In genomic region chr15:58611731-58612676, GRCh38 we compare ENCODE assay signal across 21 cellular contexts.
A peak's percentile ranks its signal among the peaks of the same experiment; 100 is the strongest.
DNase-seq lines count a peak whose midpoint lies in the region; ATAC-seq, FAIRE-seq and TF ChIP-seq lines count a peak whose summit lies in the region.
"Had no signal": no experiment of that assay in that cellular context is flagged by ENCODE, and none has a peak within 500 bp of the region (broad histone marks: within the 10 kb centered on the region; RNA-seq: fewer than 3 reads in every experiment).

No MANE protein-coding gene starts in this region.

- peak overlapping the region in 1 of 2 donors; percentile 33 for H3K4me3 Mint-ChIP-seq in effector memory CD8-positive, alpha-beta T cell
- H3K4me3 Mint-ChIP-seq: activated naive CD8-positive, alpha-beta T cell treated with anti-CD3 and anti-CD28 coated beads for 36 hours; CD4-positive, alpha-beta memory T cell; neural progenitor cell had no signal

- TF ChIP-seq RAD21 in A549 (conservative IDR thresholded peaks at IDR 0.05 in 1 of 2, IDR thresholded peaks at IDR 0.05 in 1 of 2) = no peak

- H3K36me3 ChIP-seq in mucosa of descending colon (ENCODE audit: low read depth) (no peaks in the 10 kb centered on the region), kidney (ENCODE audit: control insufficient read depth in 1 of 2, insufficient read depth in 2 of 2, low read length in 2 of 2) (peaks cover 0 to 3% of the 10 kb centered on the region in 2 donors)

- 75% methylated on average over 6 of the region's 6 CpGs for WGBS in A549 (ENCODE audit: missing lambda C conversion rate)

- FAIRE-seq in A549 (lab: Jason Lieb, UNC) (no peak), kidney (lab: Jason Lieb, UNC) (no peak), frontal cortex (lab: Jason Lieb, UNC) (no peak)

- TF ChIP-seq CTCF in A549 (IDR thresholded peaks at IDR 0.05) (no peak; the same call in 2 of the 3 replicates), LNCaP clone FGC (IDR thresholded peaks at IDR 0.05; ENCODE audit: control insufficient read depth, extremely low read depth, insufficient read depth) (no peak), mucosa of descending colon (IDR thresholded peaks at IDR 0.05) (no peak), kidney (IDR thresholded peaks at IDR 0.05; ENCODE audit: borderline replicate concordance, extremely low read depth, insufficient read depth) (no peak)

- no peak for TF ChIP-seq POLR2A in A549 (IDR thresholded peaks at IDR 0.05; ENCODE audit: low read length)

- peaks cover 22% of the 10 kb centered on the region for H3K36me3 Mint-ChIP-seq in effector memory CD8-positive, alpha-beta T cell (ENCODE audit: insufficient read depth)

- peaks cover 3 to 7% of the 10 kb centered on the region in 2 donors for H3K9me3 Mint-ChIP-seq in effector memory CD8-positive, alpha-beta T cell

- CTCF ChIA-PET in A549 (lab: Yijun Ruan, JAX) = interaction anchor here (0.6 to 1.3 kb wide), 5 partner anchors 12 to 384 kb away, joined by 3 to 6 read pairs (median 4); no protein-coding TSS in a partner anchor

- no peaks in the 10 kb centered on the region for H3K27me3 Mint-ChIP-seq in effector memory CD8-positive, alpha-beta T cell
- H3K27me3 Mint-ChIP-seq: activated naive CD8-positive, alpha-beta T cell treated with anti-CD3 and anti-CD28 coated beads for 36 hours; CD4-positive, alpha-beta memory T cell had no signal

- no peak overlapping the region for H3K9ac ChIP-seq in kidney (ENCODE audit: low read length in 2 of 2)
- H3K9ac ChIP-seq: neural progenitor cell had no signal

- no peak for TF ChIP-seq EP300 in A549 (IDR thresholded peaks at IDR 0.05)

- intact Hi-C loops in mucosa of descending colon (cut with DNase I, micrococcal nuclease) = no loop called here
- intact Hi-C loops in kidney (cut with DNase I) = no loop called here

- POLR2A ChIA-PET in A549 (lab: Yijun Ruan, JAX) = no interaction called here

- peaks cover 27 to 61% of the 10 kb centered on the region in 2 donors for H3K4me1 Mint-ChIP-seq in effector memory CD8-positive, alpha-beta T cell (ENCODE audit: low read depth in 2 of 2)
- H3K4me1 Mint-ChIP-seq: neural progenitor cell had no signal

- H3K4me1 ChIP-seq in A549 = peaks cover 15% of the 10 kb centered on the region
- H3K4me1 ChIP-seq in mucosa of descending colon (ENCODE audit: low read depth) = peaks cover 15% of the 10 kb centered on the region
- no peaks in the 10 kb centered on the region for H3K4me1 ChIP-seq in kidney (ENCODE audit: control insufficient read depth in 1 of 2, insufficient read depth in 1 of 2, low read depth in 1 of 2, low read length in 2 of 2)
- H3K4me1 ChIP-seq: esophagus squamous epithelium, neural progenitor cell had no signal

- H3K27ac Mint-ChIP-seq in effector memory CD8-positive, alpha-beta T cell = peak overlapping the region; percentile 44 to 75
- H3K27ac Mint-ChIP-seq: activated naive CD8-positive, alpha-beta T cell treated with anti-CD3 and anti-CD28 coated beads for 36 hours had no signal

- peak overlapping the region; percentile 30; the same call in 2 of the 3 replicates for H3K4me2 ChIP-seq in A549
- H3K4me2 ChIP-seq: neural progenitor cell had no signal

- H3K27ac ChIP-seq in A549 = peak overlapping the region in 1 of 2 experiments; percentile 57; a peak in 3 of 6 replicates
- H3K27ac ChIP-seq in kidney (ENCODE audit: low read depth in 2 of 2, low read length in 2 of 2) = no peak overlapping the region
- H3K27ac ChIP-seq: brain microvascular endothelial cell, esophagus squamous epithelium, neural progenitor cell, thoracic aorta, WERI-Rb-1 had no signal

- ATAC-seq in A549 = peak; percentile 54 to 59; a peak in 5 of 6 replicates
- no peak for ATAC-seq in effector memory CD8-positive, alpha-beta T cell (replicated peaks)
- ATAC-seq in mucosa of descending colon = peak; percentile 96
- no peak for ATAC-seq in GM18511 (IDR thresholded peaks at IDR 0.05; ENCODE audit: unreplicated experiment)

- H3K9me3 ChIP-seq in A549 (peaks cover 12% of the 10 kb centered on the region), mucosa of descending colon (peaks cover 15% of the 10 kb centered on the region), kidney (ENCODE audit: control insufficient read depth in 1 of 2, low read length in 2 of 2) (peaks cover 0 to 4% of the 10 kb centered on the region in 2 donors)

- DNase-seq in A549 (ENCODE audit: low read depth in 1 of 2, low spot score in 1 of 2) = no peak
- DNase-seq in LNCaP clone FGC (ENCODE audit: low read depth) = no peak
- DNase-seq in effector memory CD8-positive, alpha-beta T cell = no peak
- peak in 1 of 3 donors; percentile 59 for DNase-seq in mucosa of descending colon
- DNase-seq in NCI-H1930 (lab: John Stamatoyannopoulos, UW) = no peak
- no peak for DNase-seq in kidney
- no peak for DNase-seq in frontal cortex (ENCODE audit: low spot score in 2 of 2)
- DNase-seq: activated naive CD8-positive, alpha-beta T cell treated with anti-CD3 and anti-CD28 coated beads for 36 hours; brain microvascular endothelial cell; CD4-positive, alpha-beta memory T cell; DMS79; esophagus squamous epithelium; NCI-H187; NCI-H446; SIG-M5; stimulated activated CD4-positive, alpha-beta T cell treated with anti-CD3 and anti-CD28 coated beads, Interleukin-4, amount 100 ng/mL, for 4 hours; T-helper 1 cell; WERI-Rb-1 had no signal

- no peak overlapping the region for H3K4me3 ChIP-seq in A549
- H3K4me3 ChIP-seq in LNCaP clone FGC (ENCODE audit: low read depth, low read length) = 0 out of 2 replicates have a peak overlapping the region, but pooled peaks have one; percentile 1
- H3K4me3 ChIP-seq in mucosa of descending colon = no peak overlapping the region
- no peak overlapping the region for H3K4me3 ChIP-seq in kidney (ENCODE audit: low read length in 2 of 2)
- H3K4me3 ChIP-seq: esophagus squamous epithelium, neural progenitor cell, thoracic aorta had no signal

TF ChIP-seq in A549, 52 proteins besides CTCF, POLR2A, EP300 and RAD21:
- TF ChIP-seq CBX2 (IDR thresholded peaks at IDR 0.05; ENCODE audit: borderline replicate concordance, low read depth) = no peak
- no peak for TF ChIP-seq NR3C1 (IDR thresholded peaks at IDR 0.05)
- no peak for TF ChIP-seq ZNF302 (CRISPR knock-in tag; IDR thresholded peaks at IDR 0.05)
- no peak for TF ChIP-seq RNF2 (IDR thresholded peaks at IDR 0.05; ENCODE audit: borderline replicate concordance, low read depth)
- TF ChIP-seq TP53 (CRISPR knock-in tag; IDR thresholded peaks at IDR 0.05) = no peak
- no peak for TF ChIP-seq REST (IDR thresholded peaks at IDR 0.05)
- no peak for TF ChIP-seq GATA3 (IDR thresholded peaks at IDR 0.05; ENCODE audit: borderline replicate concordance)
- no peak for TF ChIP-seq NPAS2 (CRISPR knock-in tag; IDR thresholded peaks at IDR 0.05; ENCODE audit: borderline replicate concordance)

Comparison
In these comparisons a context has a peak if more than half of its experiments do, and no peak if none do; other contexts are left out.
1. ATAC-seq: peak in A549 (2 of 2) and mucosa of descending colon (single experiment); none in effector memory CD8-positive, alpha-beta T cell (single experiment) and GM18511 (single experiment).